Comparison of ENCODE assay signal across 8 cellular contexts in genomic region chr2:189466656-189467055, GRCh38. TPM values are rescaled to one million over a fixed set of nuclear protein-coding genes. Genes with fewer than 3 reads are reported as not detected.
DNase-seq lines count a peak whose midpoint lies in the region; ATAC-seq and TF ChIP-seq lines count a peak whose summit lies in the region.

No MANE protein-coding gene starts in this region.

- peaks cover 0 to 50% of the 10 kb centered on the region in 2 donors for H3K36me3 ChIP-seq in adrenal gland (replicated peaks in 1 of 2)

- H3K27me3 ChIP-seq in adrenal gland, result no peaks in the 10 kb centered on the region

- no peak for TF ChIP-seq POLR2A in adrenal gland (IDR thresholded peaks at IDR 0.05)

- peak; percentile 30 for DNase-seq in DMS53 treated with DMSO at 0.1 percent for 48 hours (lab: John Stamatoyannopoulos, UW; ENCODE audit: unreplicated experiment)
- peak in 2 of 7 donors; percentile 7 to 19 for DNase-seq in adrenal gland
- DNase-seq in iris pigment epithelial cell (ENCODE audit: low read depth), result peak; percentile 54
- no peak for DNase-seq in NCI-H345 (lab: John Stamatoyannopoulos, UW)
- DNase-seq in LoVo (ENCODE audit: low spot score), result no peak
- DNase-seq in cerebellum (ENCODE audit: low spot score), result no peak
- no peak for DNase-seq in NCI-H446 treated with DMSO at 0.1 percent for 48 hours (lab: John Stamatoyannopoulos, UW)

- intact Hi-C loops in adrenal gland (cut with DNase I), result loop anchor here (5.0 to 10.0 kb wide), 3 partner anchors 111 to 168 kb away; no protein-coding TSS in a partner anchor

- peak; percentile 25 to 74 (median 63) for TF ChIP-seq CTCF in adrenal gland (IDR thresholded peaks at IDR 0.05)

- H3K4me3 ChIP-seq in adrenal gland, result no peak overlapping the region

- H3K4me1 ChIP-seq in adrenal gland (replicated peaks in 1 of 2), result peaks cover 26 to 40% of the 10 kb centered on the region in 2 donors

- no peak overlapping the region for H3K27ac ChIP-seq in adrenal gland

- H3K9me3 ChIP-seq in adrenal gland (replicated peaks in 1 of 3), result no peaks in the 10 kb centered on the region

- ATAC-seq in HG03521 (IDR thresholded peaks at IDR 0.05; ENCODE audit: unreplicated experiment), result peak; percentile 45

RNA-seq across cellular contexts. Expression of gene WDR75, which starts 25.4 kb away (rescaled TPM):
- 10 to 100 TPM; 23.7 to 73.9 (median 37.8) TPM for total RNA-seq in adrenal gland
- polyA plus RNA-seq in adrenal gland, result 10 to 100 TPM; 30.1 to 51.3 (median 45.7) TPM
- total RNA-seq in cerebellum, result 79.7 TPM

Comparison
In these comparisons a context has a peak if more than half of its experiments do, and no peak if none do; other contexts are left out.
1. DNase-seq: peak in DMS53 treated with DMSO at 0.1 percent for 48 hours (single experiment) and iris pigment epithelial cell (single experiment); none in NCI-H345 (single experiment), LoVo (single experiment), cerebellum (single experiment) and NCI-H446 treated with DMSO at 0.1 percent for 48 hours (single experiment).